In genomic region chr16:84048306-84048705, GRCh38 we compare ENCODE assay signal across 17 cellular contexts. TPM values are rescaled to one million over a fixed set of nuclear protein-coding genes. Genes with fewer than 3 reads are reported as not detected.
DNase-seq lines count a peak whose midpoint lies in the region; ATAC-seq and TF ChIP-seq lines count a peak whose summit lies in the region.
"Had no signal": no experiment of that assay in that cellular context is flagged by ENCODE, and none has a peak within 500 bp of the region (broad histone marks: within the 10 kb centered on the region; RNA-seq: fewer than 3 reads in every experiment).

No MANE protein-coding gene starts in this region.

- H3K4me3 Mint-ChIP-seq in Calu3 (ENCODE audit: low read depth, unreplicated experiment) (no peak overlapping the region), nephron progenitor cell (no peak overlapping the region)
- H3K4me3 Mint-ChIP-seq: CD14-positive monocyte; memory B cell; stimulated activated naive CD8-positive, alpha-beta T cell treated with anti-CD3 and anti-CD28 coated beads, Interleukin-15, Interleukin-2, amounts not matched to agents 100 ng/mL and 50 ng/mL, for 24 hours had no signal

- no peak for TF ChIP-seq CTCF in Calu3 (IDR thresholded peaks at IDR 0.05; ENCODE audit: unreplicated experiment)
- peak; percentile 43 for TF ChIP-seq CTCF in LNCaP clone FGC (IDR thresholded peaks at IDR 0.05; ENCODE audit: control insufficient read depth, extremely low read depth, insufficient read depth)
- TF ChIP-seq CTCF in mammary epithelial cell (conservative IDR thresholded peaks at IDR 0.05 in 1 of 2, IDR thresholded peaks at IDR 0.05 in 1 of 2; ENCODE audit: extremely low read depth in 1 of 2, insufficient read depth in 1 of 2, low read depth in 1 of 2, low read length in 2 of 2) = peak; percentile 25 to 39
- peak; percentile 23 for TF ChIP-seq CTCF in nephron progenitor cell (IDR thresholded peaks at IDR 0.05)

- H3K27me3 Mint-ChIP-seq in Calu3 (ENCODE audit: unreplicated experiment) (peaks cover 19% of the 10 kb centered on the region), nephron progenitor cell (ENCODE audit: low read depth, poor library complexity) (peaks cover 9% of the 10 kb centered on the region)
- H3K27me3 Mint-ChIP-seq: memory B cell had no signal

- H3K79me2 ChIP-seq in mammary epithelial cell (ENCODE audit: insufficient read depth, low read length) = no peaks in the 10 kb centered on the region

- no peak overlapping the region for H3K9ac ChIP-seq in mammary epithelial cell (ENCODE audit: insufficient read depth, low read length)

- ATAC-seq in HG02642 (IDR thresholded peaks at IDR 0.05; ENCODE audit: poor library complexity, unreplicated experiment) (no peak), HG03565 (IDR thresholded peaks at IDR 0.05; ENCODE audit: unreplicated experiment) (no peak)

- H3K9me3 Mint-ChIP-seq in Calu3 (ENCODE audit: low read depth, unreplicated experiment) (no peaks in the 10 kb centered on the region), nephron progenitor cell (no peaks in the 10 kb centered on the region)
- H3K9me3 Mint-ChIP-seq: memory B cell; stimulated activated naive CD8-positive, alpha-beta T cell treated with anti-CD3 and anti-CD28 coated beads, Interleukin-15, Interleukin-2, amounts not matched to agents 100 ng/mL and 50 ng/mL, for 24 hours had no signal

- no peaks in the 10 kb centered on the region for H3K27me3 ChIP-seq in mammary epithelial cell (ENCODE audit: insufficient read depth, low read length)

- CTCF ChIA-PET in Calu3 (lab: Charles Lee) (interaction anchor here (0.7 kb wide), 1 partner anchor 92 kb away, joined by 3 read pairs; no protein-coding TSS in a partner anchor), mammary epithelial cell (lab: Charles Lee; ENCODE audit: low non-redundant PET) (no interaction called here)

- no peaks in the 10 kb centered on the region for H3K9me3 ChIP-seq in mammary epithelial cell (replicated peaks; ENCODE audit: insufficient read depth, low read length)

- H3K27ac ChIP-seq in mammary epithelial cell (ENCODE audit: insufficient read depth, low read depth, low read length) = no peak overlapping the region

- H3K36me3 ChIP-seq in mammary epithelial cell (ENCODE audit: insufficient read depth, low read length) = no peaks in the 10 kb centered on the region

- in situ Hi-C loops in mammary epithelial cell (cut with MboI; ENCODE audit: low sequenced_read_pairs in 2 of 2) = loop anchor here in 1 of 2 donors (10.0 kb wide), 1 partner anchor 74 kb away; no protein-coding TSS in a partner anchor

- DNase-seq in Calu3 (peak; percentile 55), LNCaP clone FGC (ENCODE audit: low read depth) (peak; percentile 95), mammary epithelial cell (no peak), nephron progenitor cell (no peak), T1000 (lab: John Stamatoyannopoulos, UW) (no peak), GM19240 (ENCODE audit: insufficient read length, low spot score) (no peak)
- DNase-seq: activated T-cell treated with anti-CD3 and anti-CD28 coated beads, Interleukin-2, amount 50 U/mL, for 1 hour; effector CD8-positive, alpha-beta T cell; GOT3; NCI-H2029; stimulated activated CD4-positive, alpha-beta T cell treated with anti-CD3 and anti-CD28 coated beads, Interleukin-4, amount 100 ng/mL, for 4 hours had no signal

- BruUV-seq in Calu3 (replicated peaks; lab: Mats Ljungman, UMichigan) (no TSS peak), mammary epithelial cell (replicated peaks; lab: Mats Ljungman, UMichigan) (no TSS peak)

- peaks cover 19% of the 10 kb centered on the region for H3K36me3 Mint-ChIP-seq in Calu3 (ENCODE audit: insufficient read depth, unreplicated experiment)
- peaks cover 11% of the 10 kb centered on the region for H3K36me3 Mint-ChIP-seq in nephron progenitor cell (ENCODE audit: low read depth)

- dilution Hi-C loops in mammary epithelial cell (cut with HindIII; ENCODE audit: low sequenced_read_pairs) = no loop called here

- intact Hi-C loops in Calu3 (cut with micrococcal nuclease; ENCODE audit: unreplicated experiment) = loop anchor here (2.0 to 5.0 kb wide), 2 partner anchors 92 to 221 kb away; no protein-coding TSS in a partner anchor
- intact Hi-C loops in mammary epithelial cell (cut with micrococcal nuclease) = no loop called here

- H3K4me2 ChIP-seq in mammary epithelial cell (ENCODE audit: insufficient read depth, low read depth, low read length) = no peak overlapping the region

- WGBS in mammary epithelial cell (ENCODE audit: low coverage, missing lambda C conversion rate) = 71% methylated on average over 5 of the region's 5 CpGs

- no peak overlapping the region for H2AFZ ChIP-seq in mammary epithelial cell (ENCODE audit: low read depth, low read length)

- H4K20me1 ChIP-seq in mammary epithelial cell (ENCODE audit: insufficient read depth, low read length) = no peaks in the 10 kb centered on the region

- H3K4me1 Mint-ChIP-seq in Calu3 (ENCODE audit: low read depth, unreplicated experiment) (peaks cover 10% of the 10 kb centered on the region), nephron progenitor cell (peaks cover 24% of the 10 kb centered on the region)
- H3K4me1 Mint-ChIP-seq: CD14-positive monocyte, memory B cell had no signal

- no peak overlapping the region for H3K4me3 ChIP-seq in LNCaP clone FGC (ENCODE audit: low read depth, low read length)
- H3K4me3 ChIP-seq in mammary epithelial cell (replicated peaks in 1 of 3; ENCODE audit: insufficient read depth in 1 of 3, low read depth in 2 of 3, low read length in 3 of 3) = no peak overlapping the region

- H3K27ac Mint-ChIP-seq in Calu3 (ENCODE audit: unreplicated experiment) (no peak overlapping the region), nephron progenitor cell (peak overlapping the region; percentile 20)
- H3K27ac Mint-ChIP-seq: memory B cell; stimulated activated naive CD8-positive, alpha-beta T cell treated with anti-CD3 and anti-CD28 coated beads, Interleukin-15, Interleukin-2, amounts not matched to agents 100 ng/mL and 50 ng/mL, for 24 hours had no signal

- no peaks in the 10 kb centered on the region for H3K4me1 ChIP-seq in mammary epithelial cell (ENCODE audit: insufficient read depth, low read length)

RNA-seq across cellular contexts. Expression of gene SLC38A8, which starts 5.7 kb away (rescaled TPM):
- total RNA-seq in Calu3 (2022) (not detected in 2 replicates), mammary epithelial cell (not detected)
- polyA plus RNA-seq in mammary epithelial cell = not detected
- not detected for polyA minus RNA-seq in mammary epithelial cell
- total RNA-seq: pulmonary artery endothelial cell had no signal
- polyA plus RNA-seq: CD14-positive monocyte had no signal

Comparison
In these comparisons a context has a peak if more than half of its experiments do, and no peak if none do; other contexts are left out.
1. DNase-seq: peak in Calu3 (single experiment) and LNCaP clone FGC (single experiment); none in mammary epithelial cell (single experiment), nephron progenitor cell (single experiment), T1000 (single experiment) and GM19240 (single experiment).